ENCODE assay signal across 1 cellular context in genomic region chr12:12403264-12404248, GRCh38.
TF ChIP-seq lines count a peak whose summit lies in the region.

No MANE protein-coding gene starts in this region.

TF ChIP-seq in HepG2, 621 proteins besides CTCF, POLR2A, EP300 and RAD21 (continued from another document and continues in another):
- TF ChIP-seq ZNF687 (CRISPR knock-in tag; IDR thresholded peaks at IDR 0.05) (no peak), ZNF724P (CRISPR knock-in tag; IDR thresholded peaks at IDR 0.05; ENCODE audit: borderline replicate concordance) (no peak), ATM (IDR thresholded peaks at IDR 0.05; ENCODE audit: borderline replicate concordance) (no peak), ZNF792 (CRISPR knock-in tag; IDR thresholded peaks at IDR 0.05) (peak; percentile 20; the same call in 1 of the 2 replicates), MLX (CRISPR knock-in tag; IDR thresholded peaks at IDR 0.05) (no peak), IKZF5 (CRISPR knock-in tag; IDR thresholded peaks at IDR 0.05) (0 out of 2 replicates have a peak, but pooled peaks have one; percentile 14), ELF3 (CRISPR knock-in tag; IDR thresholded peaks at IDR 0.05) (peak; percentile 85), BRD4 (CRISPR knock-in tag; IDR thresholded peaks at IDR 0.05) (peak; percentile 55; the same call in 1 of the 2 replicates), HDAC2 (CRISPR knock-in tag; IDR thresholded peaks at IDR 0.05) (peak; percentile 76), RNF219 (CRISPR knock-in tag; IDR thresholded peaks at IDR 0.05) (no peak), ZNF841 (CRISPR knock-in tag; IDR thresholded peaks at IDR 0.05; ENCODE audit: borderline replicate concordance) (0 out of 2 replicates have a peak, but pooled peaks have one; percentile 24), HIC2 (CRISPR knock-in tag; IDR thresholded peaks at IDR 0.05; ENCODE audit: low read depth) (no peak), RERE (CRISPR knock-in tag; IDR thresholded peaks at IDR 0.05; ENCODE audit: low read depth) (peak; percentile 87), ZNF407 (CRISPR knock-in tag; IDR thresholded peaks at IDR 0.05; ENCODE audit: not compliant biosample characterization) (no peak), HNF4G (IDR thresholded peaks at IDR 0.05; ENCODE audit: borderline replicate concordance, low read depth, low read length) (peak; percentile 83), HNF4G (CRISPR knock-in tag; IDR thresholded peaks at IDR 0.05; ENCODE audit: borderline replicate concordance, low read depth) (no peak; the same call in 1 of the 2 replicates), BHLHE40 (IDR thresholded peaks at IDR 0.05; ENCODE audit: low read length) (peak; percentile 60; the same call in 1 of the 2 replicates), ZNF629 (CRISPR knock-in tag; conservative IDR thresholded peaks at IDR 0.05) (peak; percentile 43; the same call in 1 of the 2 replicates)
